In the genomic region with DNA sequence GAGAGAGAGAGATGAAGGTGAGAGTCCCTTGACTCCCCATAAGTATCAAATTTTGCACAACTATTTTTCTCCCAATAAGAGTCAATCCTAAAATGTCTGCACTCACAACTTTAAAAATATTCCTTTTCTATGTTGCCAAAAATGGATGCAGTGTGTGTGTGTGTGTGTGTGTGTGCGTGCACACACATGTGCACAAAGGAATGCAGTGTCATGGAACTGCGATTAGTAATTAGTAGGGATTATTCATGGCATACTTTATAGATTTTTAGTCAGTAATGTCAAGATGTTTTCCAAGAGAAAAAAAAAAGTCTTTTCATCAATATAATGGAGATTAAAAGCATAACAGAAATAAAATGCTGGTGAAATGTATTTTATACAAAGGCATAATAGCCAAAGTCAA, we compare ENCODE assay signal across 19 cellular contexts.
A peak's percentile ranks its signal among the peaks of the same experiment; 100 is the strongest.
DNase-seq lines count a peak whose midpoint lies in the region; ATAC-seq and TF ChIP-seq lines count a peak whose summit lies in the region.
"Had no signal": no experiment of that assay in that cellular context is flagged by ENCODE, and none has a peak within 500 bp of the region (broad histone marks: within the 10 kb centered on the region; RNA-seq: fewer than 3 reads in every experiment).

No MANE protein-coding gene starts in this region.

- ATAC-seq in GM21737 (IDR thresholded peaks at IDR 0.05; ENCODE audit: unreplicated experiment): no peak
- ATAC-seq: GM12878, GM23338 had no signal

- H3K4me3 ChIP-seq in SJCRH30 (no peak overlapping the region), fibroblast of the aortic adventitia (ENCODE audit: low read depth, low read length) (no peak overlapping the region), retinal pigment epithelial cell (ENCODE audit: low read length) (no peak overlapping the region)
- H3K4me3 ChIP-seq: GM12878, GM23338, PC-9, SJSA1 had no signal

- H3K27me3 ChIP-seq in SJCRH30: no peaks in the 10 kb centered on the region
- H3K27me3 ChIP-seq: SJSA1 had no signal

- H3K9me3 ChIP-seq in SJCRH30 (replicated peaks): no peaks in the 10 kb centered on the region
- H3K9me3 ChIP-seq: Caco-2, SJSA1 had no signal

- peaks cover 17% of the 10 kb centered on the region for H3K4me1 ChIP-seq in SJCRH30
- H3K4me1 ChIP-seq: Caco-2, SJSA1 had no signal

- no peaks in the 10 kb centered on the region for H3K36me3 ChIP-seq in SJCRH30
- H3K36me3 ChIP-seq: SJSA1 had no signal

- peak overlapping the region; percentile 71 for H3K27ac ChIP-seq in SJCRH30
- H3K27ac ChIP-seq: PC-9, SJSA1 had no signal

- TF ChIP-seq CTCF in fibroblast of the aortic adventitia (IDR thresholded peaks at IDR 0.05; ENCODE audit: insufficient read depth, low read length) (no peak), retinal pigment epithelial cell (conservative IDR thresholded peaks at IDR 0.05; ENCODE audit: low read depth, low read length) (no peak)

- DNase-seq in ELR (ENCODE audit: low read depth) (peak; percentile 63), SJCRH30 (peak in 1 of 2 experiments; percentile 0), fibroblast of the aortic adventitia (ENCODE audit: low read depth) (peak; percentile 14), retinal pigment epithelial cell (ENCODE audit: low read depth) (peak; percentile 26), OCI-M1 (lab: John Stamatoyannopoulos, UW) (no peak), GF-D8 (lab: John Stamatoyannopoulos, UW) (no peak), hypothalamus (lab: John Stamatoyannopoulos, UW) (no peak)
- DNase-seq: Caco-2; CD4-positive, alpha-beta T cell; MV-4-11; NCI-H187; NCI-H2107; NCI-H510A; NCI-H748 treated with DMSO at 0.1 percent for 48 hours had no signal

Comparison
In these comparisons a context has a peak if more than half of its experiments do, and no peak if none do; other contexts are left out.
1. DNase-seq: peak in ELR (single experiment), fibroblast of the aortic adventitia (single experiment) and retinal pigment epithelial cell (single experiment); none in OCI-M1 (single experiment), GF-D8 (single experiment) and hypothalamus (0 of 51).